Comparison of ENCODE assay signal across 8 cellular contexts in genomic region chr4:39046243-39046642, GRCh38. TPM values are rescaled to one million over a fixed set of nuclear protein-coding genes. Genes with fewer than 3 reads are reported as not detected.
DNase-seq lines count a peak whose midpoint lies in the region; ATAC-seq, FAIRE-seq and TF ChIP-seq lines count a peak whose summit lies in the region.

No MANE protein-coding gene starts in this region.

- no peaks in the 10 kb centered on the region for H3K9me3 ChIP-seq in CD4-positive, alpha-beta T cell (ENCODE audit: control insufficient read depth, low read length)
- H3K9me3 ChIP-seq in Loucy (ENCODE audit: insufficient read depth, low read depth, low read length) (no peaks in the 10 kb centered on the region), GM12878 (replicated peaks; ENCODE audit: control insufficient read depth, insufficient read depth, low read length) (no peaks in the 10 kb centered on the region)
- H3K9me3 ChIP-seq in naive thymus-derived CD4-positive, alpha-beta T cell (ENCODE audit: control insufficient read depth in 2 of 3, low read length in 3 of 3), result no peaks in the 10 kb centered on the region

- SMC1A ChIA-PET in GM12878 (lab: Charles Lee; ENCODE audit: uncharacterized antibody, unreplicated experiment), result interaction anchor here (0.8 to 10.5 kb wide), 13 partner anchors 9 to 284 kb away, joined by 3 to 163 read pairs (median 4); partner anchors contain the start of genes KLHL5, TLR1 and TMEM156

- peak overlapping the region; percentile 87 for H3K4me2 ChIP-seq in Loucy (ENCODE audit: low read depth, low read length, poor library complexity, severe bottlenecking)
- peak overlapping the region; percentile 67 for H3K4me2 ChIP-seq in GM12878 (ENCODE audit: control insufficient read depth, insufficient read depth)

- no peaks in the 10 kb centered on the region for H3K9me3 Mint-ChIP-seq in CD4-positive, alpha-beta T cell
- no peaks in the 10 kb centered on the region for H3K9me3 Mint-ChIP-seq in naive thymus-derived CD4-positive, alpha-beta T cell

- intact Hi-C loops in CD4-positive, alpha-beta T cell (cut with DNase I, micrococcal nuclease), result loop anchor here (2.0 to 10.0 kb wide), 5 partner anchors 51 to 1361 kb away; partner anchors contain the start of genes LIAS (in 1 of the 2), RELL1 (in 1 of the 2), RFC1 (in 1 of the 2) and RPL9 (in 1 of the 2)
- intact Hi-C loops in GM12878 (cut with micrococcal nuclease; ENCODE audit: unreplicated experiment), result loop anchor here (10.0 kb wide), 2 partner anchors 309 to 1149 kb away; partner anchors contain the start of gene RHOH
- intact Hi-C loops in naive thymus-derived CD4-positive, alpha-beta T cell (cut with micrococcal nuclease), result loop anchor here (2.0 to 10.0 kb wide), 5 partner anchors 15 to 1009 kb away; partner anchors contain the start of gene N4BP2 (in 1 of the 2)

- H3K27me3 ChIP-seq in CD4-positive, alpha-beta T cell (ENCODE audit: control insufficient read depth, insufficient read depth, low read length), result no peaks in the 10 kb centered on the region
- H3K27me3 ChIP-seq in Loucy (ENCODE audit: insufficient read depth, low read length, poor library complexity, severe bottlenecking), result no peaks in the 10 kb centered on the region
- H3K27me3 ChIP-seq in GM12878 (replicated peaks in 1 of 2; ENCODE audit: control insufficient read depth in 2 of 2, insufficient read depth in 2 of 2, low read length in 1 of 2), result no peaks in the 10 kb centered on the region
- no peaks in the 10 kb centered on the region for H3K27me3 ChIP-seq in naive thymus-derived CD4-positive, alpha-beta T cell (ENCODE audit: control insufficient read depth in 2 of 2, insufficient read depth in 2 of 2, low read length in 2 of 2)

- peaks cover 62% of the 10 kb centered on the region for H3K4me1 Mint-ChIP-seq in CD4-positive, alpha-beta T cell (ENCODE audit: low read depth)
- peaks cover 22 to 76% (median 67%) of the 10 kb centered on the region in 7 donors for H3K4me1 Mint-ChIP-seq in naive thymus-derived CD4-positive, alpha-beta T cell

- H3K27ac ChIP-seq in CD4-positive, alpha-beta T cell (ENCODE audit: low read depth, low read length), result peak overlapping the region; percentile 65
- H3K27ac ChIP-seq in GM12878 (ENCODE audit: control insufficient read depth, insufficient read depth), result peak overlapping the region; percentile 81
- peak overlapping the region; percentile 82 for H3K27ac ChIP-seq in naive thymus-derived CD4-positive, alpha-beta T cell (ENCODE audit: low read depth, low read length)

- BruUV-seq in GM12878 (replicated peaks; lab: Mats Ljungman, UMichigan), result TSS peak; percentile 61

- peaks cover 32% of the 10 kb centered on the region for H4K20me1 ChIP-seq in Loucy (ENCODE audit: insufficient read depth, low read length, poor library complexity, severe bottlenecking)
- no peaks in the 10 kb centered on the region for H4K20me1 ChIP-seq in GM12878 (ENCODE audit: control insufficient read depth, insufficient read depth)

- H3K4me3 ChIP-seq in Loucy (ENCODE audit: low read length, poor library complexity, severe bottlenecking), result peak overlapping the region; percentile 76
- H3K4me3 ChIP-seq in GM12878, result peak overlapping the region; percentile 83
- peak overlapping the region; percentile 70 for H3K4me3 ChIP-seq in naive thymus-derived CD4-positive, alpha-beta T cell (ENCODE audit: low read length)

- no peak; a peak in 1 of 4 replicates for TF ChIP-seq EP300 in GM12878 (IDR thresholded peaks at IDR 0.05; ENCODE audit: borderline replicate concordance in 1 of 2, control insufficient read depth in 1 of 2, low read depth in 2 of 2, low read length in 2 of 2)

- no peak for FAIRE-seq in GM12878 (lab: Jason Lieb, UNC)

- POLR2A ChIA-PET in CD4-positive, alpha-beta T cell (lab: Charles Lee), result interaction anchor here (0.6 to 5.8 kb wide), 9 partner anchors 8 to 268 kb away, joined by 3 to 58 read pairs (median 9); partner anchors contain the start of gene TMEM156
- POLR2A ChIA-PET in GM12878 (lab: Charles Lee), result interaction anchor here (0.6 to 9.8 kb wide), 7 partner anchors 9 to 184 kb away, joined by 3 to 131 read pairs (median 4); partner anchors contain the start of gene TMEM156
- POLR2A ChIA-PET in naive thymus-derived CD4-positive, alpha-beta T cell (lab: Charles Lee), result interaction anchor here (0.5 to 7.6 kb wide), 4 partner anchors 13 to 311 kb away, joined by 3 to 76 read pairs (median 4); partner anchors contain the start of gene TMEM156

- H3K9me2 ChIP-seq in Loucy (replicated peaks; ENCODE audit: low read depth, low read length), result no peaks in the 10 kb centered on the region

- no peak for TF ChIP-seq POLR2A in GM12878 (IDR thresholded peaks at IDR 0.05; ENCODE audit: low read depth, low read length)

- WGBS in GM12878 (ENCODE audit: insufficient coverage, insufficient replicate concordance, low lambda C conversion rate, missing lambda C conversion rate), result 18% methylated on average over 8 of the region's 8 CpGs

- H3K4me3 Mint-ChIP-seq in CD4-positive, alpha-beta T cell, result peak overlapping the region; percentile 97
- H3K4me3 Mint-ChIP-seq in naive thymus-derived CD4-positive, alpha-beta T cell, result peak overlapping the region; percentile 86 to 98 (median 95)

- DNase-seq in CD4-positive, alpha-beta T cell, result peak in 1 of 10 experiments; percentile 31
- DNase-seq in GM12878 (ENCODE audit: low read depth, low spot score) (no peak), NCI-H526 (lab: John Stamatoyannopoulos, UW) (no peak), DMS153 (lab: John Stamatoyannopoulos, UW) (no peak), inferior parietal cortex (ENCODE audit: extremely low spot score) (no peak)
- DNase-seq in naive thymus-derived CD4-positive, alpha-beta T cell, result peak in 1 of 9 donors; percentile 18

- no peaks in the 10 kb centered on the region for H3F3A ChIP-seq in Loucy (ENCODE audit: low read depth)

- TF ChIP-seq RAD21 in GM12878 (IDR thresholded peaks at IDR 0.05; ENCODE audit: insufficient read depth, low read depth, low read length), result no peak

- H3K27me3 Mint-ChIP-seq in CD4-positive, alpha-beta T cell, result no peaks in the 10 kb centered on the region
- H3K27me3 Mint-ChIP-seq in naive thymus-derived CD4-positive, alpha-beta T cell, result no peaks in the 10 kb centered on the region

- in situ Hi-C loops in GM12878 (cut with MboI), result loop anchor here (25.0 kb wide), 1 partner anchor 284 kb away; no protein-coding TSS in a partner anchor

- RAD21 ChIA-PET in GM12878 (lab: Charles Lee; ENCODE audit: unreplicated experiment), result interaction anchor here (1.2 to 7.9 kb wide), 10 partner anchors 9 to 287 kb away, joined by 3 to 164 read pairs (median 8); partner anchors contain the start of genes KLHL5 and TMEM156

- CTCF ChIA-PET in CD4-positive, alpha-beta T cell (lab: Charles Lee), result interaction anchor here (1.4 to 1.6 kb wide), 4 partner anchors 9 to 89 kb away, joined by 4 to 7 read pairs (median 4); no protein-coding TSS in a partner anchor
- CTCF ChIA-PET in GM12878 (lab: Yijun Ruan, JAX), result interaction anchor here (0.7 to 8.1 kb wide), 10 partner anchors 9 to 241 kb away, joined by 3 to 90 read pairs (median 4); partner anchors contain the start of genes TLR1 and TMEM156
- CTCF ChIA-PET in naive thymus-derived CD4-positive, alpha-beta T cell (lab: Charles Lee), result interaction anchor here (1.1 to 1.2 kb wide), 3 partner anchors 16 to 287 kb away, joined by 3 read pairs; no protein-coding TSS in a partner anchor

- H2AFZ ChIP-seq in Loucy (ENCODE audit: low read length) (no peak overlapping the region), GM12878 (ENCODE audit: control insufficient read depth, low read depth, low read length) (no peak overlapping the region)

- peak overlapping the region; percentile 78 for H3K9ac ChIP-seq in Loucy (ENCODE audit: low read depth, low read length, poor library complexity, severe bottlenecking)
- H3K9ac ChIP-seq in GM12878 (ENCODE audit: control insufficient read depth, insufficient read depth, low read length), result peak overlapping the region; percentile 58

- H3K27ac Mint-ChIP-seq in CD4-positive, alpha-beta T cell, result peak overlapping the region; percentile 85
- H3K27ac Mint-ChIP-seq in naive thymus-derived CD4-positive, alpha-beta T cell, result peak overlapping the region; percentile 77 to 99 (median 97)

- ATAC-seq in CD4-positive, alpha-beta T cell (ENCODE audit: poor library complexity), result no peak
- no peak for ATAC-seq in GM12878
- ATAC-seq in naive thymus-derived CD4-positive, alpha-beta T cell, result no peak
- ATAC-seq in GM19328 (IDR thresholded peaks at IDR 0.05; ENCODE audit: unreplicated experiment), result no peak

- H3K36me3 Mint-ChIP-seq in CD4-positive, alpha-beta T cell (ENCODE audit: low read depth), result peaks cover 7% of the 10 kb centered on the region
- peaks cover 0 to 18% (median 0%) of the 10 kb centered on the region in 5 donors for H3K36me3 Mint-ChIP-seq in naive thymus-derived CD4-positive, alpha-beta T cell

- no peak for TF ChIP-seq CTCF in CD4-positive, alpha-beta T cell (IDR thresholded peaks at IDR 0.05)
- no peak for TF ChIP-seq CTCF in Loucy (conservative IDR thresholded peaks at IDR 0.05; ENCODE audit: low read length)
- no peak for TF ChIP-seq CTCF in GM12878 (IDR thresholded peaks at IDR 0.05 in 2 of 3, conservative IDR thresholded peaks at IDR 0.05 in 1 of 3; ENCODE audit: control insufficient read depth in 2 of 3, extremely low read depth in 1 of 3, insufficient read depth in 1 of 3, low read depth in 3 of 3, low read length in 3 of 3)

- peaks cover 52% of the 10 kb centered on the region for H3K79me2 ChIP-seq in Loucy (ENCODE audit: insufficient read depth, low read length)
- H3K79me2 ChIP-seq in GM12878 (ENCODE audit: control insufficient read depth, insufficient read depth, low read length), result peaks cover 52% of the 10 kb centered on the region

- H3K4me1 ChIP-seq in Loucy (ENCODE audit: insufficient read depth, low read length, poor library complexity, severe bottlenecking) (peaks cover 40% of the 10 kb centered on the region), GM12878 (ENCODE audit: control insufficient read depth, insufficient read depth, low read length) (peaks cover 14% of the 10 kb centered on the region)
- H3K4me1 ChIP-seq in naive thymus-derived CD4-positive, alpha-beta T cell (ENCODE audit: control insufficient read depth in 2 of 2, insufficient read depth in 2 of 2, low read length in 2 of 2), result peaks cover 28 to 32% of the 10 kb centered on the region in 2 donors

- no peaks in the 10 kb centered on the region for H3K36me3 ChIP-seq in Loucy (ENCODE audit: insufficient read depth, low read length)
- 0 out of 4 replicates have a peak, but pooled peaks cover 0 to 3% of the 10 kb centered on the region in 2 experiments for H3K36me3 ChIP-seq in GM12878 (ENCODE audit: control insufficient read depth in 2 of 2, insufficient read depth in 2 of 2, low read length in 1 of 2)
- no peaks in the 10 kb centered on the region for H3K36me3 ChIP-seq in naive thymus-derived CD4-positive, alpha-beta T cell (ENCODE audit: control insufficient read depth in 2 of 3, insufficient read depth in 3 of 3, low read length in 3 of 3)

RNA-seq across cellular contexts. Expression of gene TMEM156, which starts 14.0 kb away (rescaled TPM):
- total RNA-seq in CD4-positive, alpha-beta T cell, result 10 to 100 TPM; 18.4 TPM
- total RNA-seq in GM12878 (2013; cell fraction: nucleolus; rRNA removed), result 68.8 and 85.3 TPM in 2 replicates
- total RNA-seq in GM12878 (2014; rRNA removed), result 28.1 and 30.8 TPM in 2 replicates
- 43.3 and 46.2 TPM in 2 replicates for total RNA-seq in GM12878 (2014; rRNA removed; fragmentation: Illumina TruSeq; extraction: Trizol)
- 18.4 and 20.8 TPM in 2 replicates for total RNA-seq in GM12878 (2021)
- 17.0 TPM for polyA plus RNA-seq in GM12878 (2011; ENCODE audit: low read depth)
- polyA plus RNA-seq in GM12878 (2011; rRNA removed), result 44.0 and 82.4 TPM in 2 replicates
- 16.1 and 17.1 TPM in 2 replicates for polyA plus RNA-seq in GM12878 (2011; cell fraction: cytosol; rRNA removed)
- 11.4 and 12.4 TPM in 2 replicates for polyA plus RNA-seq in GM12878 (2011; cell fraction: nucleus; rRNA removed)
- 35.0 and 43.1 TPM in 2 replicates for polyA plus RNA-seq in GM12878 (2012)
- polyA plus RNA-seq in GM12878 (2014; fragmentation: Illumina TruSeq; extraction: Trizol), result 48.3 and 67.7 TPM in 2 replicates
- 10 to 100 TPM; 35.0 to 36.2 TPM for polyA plus RNA-seq in GM12878 (2014; fragmentation: Nextera tagmentation; extraction: Ambion mirVana)
- 20.5 and 30.4 TPM in 2 replicates for polyA plus RNA-seq in GM12878 (2014; rRNA removed)
- 10 to 100 TPM; 22.4 to 27.2 TPM for polyA plus RNA-seq in GM12878 (2016; fragmentation: Nextera tagmentation; extraction: Ambion mirVana)
- 13.0 and 25.5 TPM in 2 replicates for polyA minus RNA-seq in GM12878 (2011; rRNA and poly(A)+ RNA removed)
- polyA minus RNA-seq in GM12878 (2011; cell fraction: cytosol; rRNA and poly(A)+ RNA removed), result 5.9 and 11.6 TPM in 2 replicates
- polyA minus RNA-seq in GM12878 (2011; cell fraction: nucleus; rRNA and poly(A)+ RNA removed), result 10.0 and 11.0 TPM in 2 replicates
- 10 to 100 TPM in 2 of 5 experiments, 1 to 10 TPM in 3; 8.6 to 36.4 (median 9.4) TPM for total RNA-seq in naive thymus-derived CD4-positive, alpha-beta T cell
- polyA plus RNA-seq in naive thymus-derived CD4-positive, alpha-beta T cell, result 10 to 100 TPM; 16.6 to 37.0 TPM

RNA-seq across cellular contexts. Expression of gene KLHL5, which starts 15.8 kb away (rescaled TPM):
- total RNA-seq in CD4-positive, alpha-beta T cell, result 10 to 100 TPM; 17.7 to 18.6 TPM
- total RNA-seq in GM12878 (2013; cell fraction: nucleolus; rRNA removed), result 37.6 and 40.5 TPM in 2 replicates
- total RNA-seq in GM12878 (2014; rRNA removed), result 11.7 and 14.2 TPM in 2 replicates
- total RNA-seq in GM12878 (2014; rRNA removed; fragmentation: Illumina TruSeq; extraction: Trizol), result 19.5 and 21.6 TPM in 2 replicates
- 16.9 and 19.7 TPM in 2 replicates for total RNA-seq in GM12878 (2021)
- 7.5 TPM for polyA plus RNA-seq in GM12878 (2011; ENCODE audit: low read depth)
- polyA plus RNA-seq in GM12878 (2011; rRNA removed), result 27.3 and 31.3 TPM in 2 replicates
- polyA plus RNA-seq in GM12878 (2011; cell fraction: cytosol; rRNA removed), result 14.5 and 17.8 TPM in 2 replicates
- 15.9 and 21.8 TPM in 2 replicates for polyA plus RNA-seq in GM12878 (2011; cell fraction: nucleus; rRNA removed)
- polyA plus RNA-seq in GM12878 (2012), result 9.0 and 10.2 TPM in 2 replicates
- polyA plus RNA-seq in GM12878 (2014; fragmentation: Illumina TruSeq; extraction: Trizol), result 15.7 and 20.2 TPM in 2 replicates
- polyA plus RNA-seq in GM12878 (2014; fragmentation: Nextera tagmentation; extraction: Ambion mirVana), result 1 to 10 TPM; 4.7 to 7.4 TPM
- 12.1 and 13.5 TPM in 2 replicates for polyA plus RNA-seq in GM12878 (2014; rRNA removed)
- 10 to 100 TPM in 1 of 2 experiments, 1 to 10 TPM in 1; 9.8 to 10.6 TPM for polyA plus RNA-seq in GM12878 (2016; fragmentation: Nextera tagmentation; extraction: Ambion mirVana)
- 32.2 and 62.2 TPM in 2 replicates for polyA minus RNA-seq in GM12878 (2011; rRNA and poly(A)+ RNA removed)
- 12.7 and 13.5 TPM in 2 replicates for polyA minus RNA-seq in GM12878 (2011; cell fraction: cytosol; rRNA and poly(A)+ RNA removed)
- 14.0 and 24.4 TPM in 2 replicates for polyA minus RNA-seq in GM12878 (2011; cell fraction: nucleus; rRNA and poly(A)+ RNA removed)
- 10 to 100 TPM; 17.8 to 56.7 (median 28.0) TPM for total RNA-seq in naive thymus-derived CD4-positive, alpha-beta T cell
- 1 to 10 TPM; 8.7 to 9.3 TPM for polyA plus RNA-seq in naive thymus-derived CD4-positive, alpha-beta T cell
